In genomic region chr1:179875606-179876288, GRCh38 we compare ENCODE assay signal across 11 cellular contexts. TPM values are rescaled to one million over a fixed set of nuclear protein-coding genes. Genes with fewer than 3 reads are reported as not detected.
DNase-seq lines count a peak whose midpoint lies in the region; ATAC-seq and TF ChIP-seq lines count a peak whose summit lies in the region.
"Had no signal": no experiment of that assay in that cellular context is flagged by ENCODE, and none has a peak within 500 bp of the region (broad histone marks: within the 10 kb centered on the region; RNA-seq: fewer than 3 reads in every experiment).

No MANE protein-coding gene starts in this region.

- H3K27ac ChIP-seq in brain microvascular endothelial cell (no peak overlapping the region), lower lobe of right lung (peak overlapping the region; percentile 79)

- no peaks in the 10 kb centered on the region for H3K9me3 Mint-ChIP-seq in stimulated activated naive CD8-positive, alpha-beta T cell treated with anti-CD3 and anti-CD28 coated beads, Interleukin-15, Interleukin-2, amounts not matched to agents 100 ng/mL and 50 ng/mL, for 24 hours
- H3K9me3 Mint-ChIP-seq in stimulated activated naive CD8-positive, alpha-beta T cell treated with anti-CD3 and anti-CD28 coated beads, Interleukin-15, amount 100 ng/mL, for 72 hours = no peaks in the 10 kb centered on the region
- H3K9me3 Mint-ChIP-seq: CD8-positive, alpha-beta T cell had no signal

- H3K4me3 ChIP-seq in brain microvascular endothelial cell (ENCODE audit: low read depth, low read length) = peak overlapping the region; percentile 86
- peak overlapping the region; percentile 73 for H3K4me3 ChIP-seq in lower lobe of right lung

- peaks cover 43% of the 10 kb centered on the region for H3K36me3 Mint-ChIP-seq in stimulated activated naive CD8-positive, alpha-beta T cell treated with anti-CD3 and anti-CD28 coated beads, Interleukin-15, Interleukin-2, amounts not matched to agents 100 ng/mL and 50 ng/mL, for 24 hours (ENCODE audit: low read depth)

- DNase-seq in stimulated activated naive CD8-positive, alpha-beta T cell treated with anti-CD3 and anti-CD28 coated beads, Interleukin-15, amount 100 ng/mL, for 72 hours = no peak
- no peak for DNase-seq in brain microvascular endothelial cell
- no peak for DNase-seq in lower lobe of right lung
- DNase-seq in cerebellar nuclear complex (lab: John Stamatoyannopoulos, UW) = no peak
- DNase-seq in hippocampal formation (lab: John Stamatoyannopoulos, UW) = no peak
- DNase-seq: CD8-positive, alpha-beta T cell; NCI-H2227 treated with DMSO at 0.1 percent for 48 hours; stimulated activated naive CD8-positive, alpha-beta T cell treated with anti-CD3 and anti-CD28 coated beads, Interleukin-15, Interleukin-2, amounts not matched to agents 100 U/mL and 50 U/mL, for 24 hours had no signal

- H3K4me1 Mint-ChIP-seq in stimulated activated naive CD8-positive, alpha-beta T cell treated with anti-CD3 and anti-CD28 coated beads, Interleukin-15, Interleukin-2, amounts not matched to agents 100 ng/mL and 50 ng/mL, for 24 hours (ENCODE audit: low read depth) = peaks cover 70% of the 10 kb centered on the region
- peaks cover 62% of the 10 kb centered on the region for H3K4me1 Mint-ChIP-seq in stimulated activated naive CD8-positive, alpha-beta T cell treated with anti-CD3 and anti-CD28 coated beads, Interleukin-15, amount 100 ng/mL, for 72 hours

- H3K27ac Mint-ChIP-seq in stimulated activated naive CD8-positive, alpha-beta T cell treated with anti-CD3 and anti-CD28 coated beads, Interleukin-15, Interleukin-2, amounts not matched to agents 100 ng/mL and 50 ng/mL, for 24 hours = no peak overlapping the region
- H3K27ac Mint-ChIP-seq in stimulated activated naive CD8-positive, alpha-beta T cell treated with anti-CD3 and anti-CD28 coated beads, Interleukin-15, amount 100 ng/mL, for 72 hours = no peak overlapping the region

- in situ Hi-C loops in brain microvascular endothelial cell (cut with HindIII; ENCODE audit: low pct_ligation_motif_present, low sequenced_read_pairs) = no loop called here

- intact Hi-C loops in lower lobe of right lung (cut with DNase I) = no loop called here

- H3K36me3 ChIP-seq in brain microvascular endothelial cell (replicated peaks) = peaks cover 18% of the 10 kb centered on the region
- peaks cover 19% of the 10 kb centered on the region for H3K36me3 ChIP-seq in lower lobe of right lung

- H3K4me1 ChIP-seq in lower lobe of right lung = peaks cover 48% of the 10 kb centered on the region

- peak overlapping the region; percentile 17 for H3K4me3 Mint-ChIP-seq in stimulated activated naive CD8-positive, alpha-beta T cell treated with anti-CD3 and anti-CD28 coated beads, Interleukin-15, Interleukin-2, amounts not matched to agents 100 ng/mL and 50 ng/mL, for 24 hours
- H3K4me3 Mint-ChIP-seq in stimulated activated naive CD8-positive, alpha-beta T cell treated with anti-CD3 and anti-CD28 coated beads, Interleukin-15, amount 100 ng/mL, for 72 hours = no peak overlapping the region

- H3K27me3 ChIP-seq in brain microvascular endothelial cell (replicated peaks) (no peaks in the 10 kb centered on the region), lower lobe of right lung (ENCODE audit: low read depth) (no peaks in the 10 kb centered on the region)

- H3K9me3 ChIP-seq in lower lobe of right lung = no peaks in the 10 kb centered on the region

- no peak for TF ChIP-seq CTCF in brain microvascular endothelial cell (IDR thresholded peaks at IDR 0.05; ENCODE audit: low read depth, low read length, missing control alignments)
- no peak for TF ChIP-seq CTCF in lower lobe of right lung (IDR thresholded peaks at IDR 0.05)

- no peaks in the 10 kb centered on the region for H3K27me3 Mint-ChIP-seq in stimulated activated naive CD8-positive, alpha-beta T cell treated with anti-CD3 and anti-CD28 coated beads, Interleukin-15, Interleukin-2, amounts not matched to agents 100 ng/mL and 50 ng/mL, for 24 hours
- no peaks in the 10 kb centered on the region for H3K27me3 Mint-ChIP-seq in stimulated activated naive CD8-positive, alpha-beta T cell treated with anti-CD3 and anti-CD28 coated beads, Interleukin-15, amount 100 ng/mL, for 72 hours

- no peak for ATAC-seq in stimulated activated naive CD8-positive, alpha-beta T cell treated with anti-CD3 and anti-CD28 coated beads, Interleukin-15, amount 100 ng/mL, for 72 hours
- ATAC-seq in lower lobe of right lung (peak in 1 of 2 donors; percentile 54), HG02759 (IDR thresholded peaks at IDR 0.05; ENCODE audit: unreplicated experiment) (no peak), HG03432 (IDR thresholded peaks at IDR 0.05; ENCODE audit: unreplicated experiment) (no peak)
- ATAC-seq: CD8-positive, alpha-beta T cell; stimulated activated naive CD8-positive, alpha-beta T cell treated with anti-CD3 and anti-CD28 coated beads, Interleukin-15, Interleukin-2, amounts not matched to agents 100 U/mL and 50 U/mL, for 24 hours had no signal

RNA-seq across cellular contexts. Expression of gene TOR1AIP2, which starts 1.9 kb away (rescaled TPM):
- 92.0 TPM for total RNA-seq in lower lobe of right lung

RNA-seq across cellular contexts. Expression of gene TOR1AIP1, which starts 6.3 kb away (rescaled TPM):
- 67.2 TPM for total RNA-seq in lower lobe of right lung
